In the genomic region with DNA sequence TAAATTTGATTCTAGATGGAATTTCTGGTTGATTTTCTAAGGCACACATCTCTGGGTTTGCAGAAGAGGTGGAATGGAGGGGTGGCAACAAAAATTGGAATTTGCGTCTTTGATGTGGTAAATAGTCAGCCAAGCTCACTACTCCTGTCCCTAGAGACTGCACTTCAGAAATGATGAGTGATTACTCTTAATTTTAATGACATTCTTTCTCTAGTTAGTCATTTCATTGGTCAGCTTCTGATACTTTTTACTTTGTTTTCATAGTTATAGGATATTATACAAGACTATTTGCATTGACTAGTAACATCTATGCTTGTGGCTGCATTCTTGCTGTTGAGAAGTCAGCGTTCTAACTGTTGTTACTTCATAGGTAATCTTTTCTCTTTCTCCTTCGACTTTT, we compare ENCODE assay signal across 20 cellular contexts.
DNase-seq lines count a peak whose midpoint lies in the region; ATAC-seq and TF ChIP-seq lines count a peak whose summit lies in the region.
"Had no signal": no experiment of that assay in that cellular context is flagged by ENCODE, and none has a peak within 500 bp of the region (broad histone marks: within the 10 kb centered on the region; RNA-seq: fewer than 3 reads in every experiment).

No MANE protein-coding gene starts in this region.

- no peak overlapping the region for H2AFZ ChIP-seq in SK-N-SH (ENCODE audit: low read depth)
- no peak overlapping the region for H2AFZ ChIP-seq in smooth muscle cell (ENCODE audit: low read depth)

- H3K79me2 ChIP-seq in SK-N-SH (ENCODE audit: insufficient read depth): peaks cover 36% of the 10 kb centered on the region; the same call in 1 of the 2 replicates
- H3K79me2 ChIP-seq in smooth muscle cell (ENCODE audit: low read depth): no peaks in the 10 kb centered on the region

- ATAC-seq in HG03139 (IDR thresholded peaks at IDR 0.05; ENCODE audit: unreplicated experiment): no peak
- ATAC-seq in HG03439 (IDR thresholded peaks at IDR 0.05; ENCODE audit: unreplicated experiment): no peak
- no peak for ATAC-seq in body of pancreas
- ATAC-seq in Right ventricle myocardium superior (ENCODE audit: poor library complexity): no peak
- ATAC-seq: left ventricle myocardium superior; psoas muscle; stimulated activated naive CD8-positive, alpha-beta T cell treated with anti-CD3 and anti-CD28 coated beads, Interleukin-15, amount 100 ng/mL, for 72 hours; upper lobe of right lung had no signal

- no peak for TF ChIP-seq RAD21 in SK-N-SH (IDR thresholded peaks at IDR 0.05; ENCODE audit: low read length)

- TF ChIP-seq EP300 in SK-N-SH (IDR thresholded peaks at IDR 0.05; ENCODE audit: borderline replicate concordance in 1 of 2, low read depth in 1 of 2, low read length in 1 of 2): no peak

- no peak overlapping the region for H3K4me2 ChIP-seq in SK-N-SH
- H3K4me2 ChIP-seq in smooth muscle cell: peak overlapping the region; percentile 78

- H3F3A ChIP-seq in SK-N-SH (replicated peaks; ENCODE audit: insufficient read depth) (peaks cover 30% of the 10 kb centered on the region), smooth muscle cell (ENCODE audit: low read depth) (no peaks in the 10 kb centered on the region)

- H4K20me1 ChIP-seq in SK-N-SH (ENCODE audit: insufficient read depth) (no peaks in the 10 kb centered on the region), smooth muscle cell (ENCODE audit: low read depth) (no peaks in the 10 kb centered on the region)

- no peaks in the 10 kb centered on the region for H3K9me2 ChIP-seq in SK-N-SH

- peak overlapping the region in 1 of 2 experiments; percentile 28; a peak in 1 of 4 replicates for H3K4me3 ChIP-seq in SK-N-SH (ENCODE audit: low read depth in 2 of 2, low read length in 1 of 2)
- H3K4me3 ChIP-seq in smooth muscle cell: peak overlapping the region; percentile 22
- no peak overlapping the region for H3K4me3 ChIP-seq in body of pancreas
- H3K4me3 ChIP-seq: coronary artery, psoas muscle, spleen, upper lobe of right lung had no signal

- H3K27me3 ChIP-seq in SK-N-SH (ENCODE audit: insufficient read depth): no peaks in the 10 kb centered on the region
- no peaks in the 10 kb centered on the region for H3K27me3 ChIP-seq in smooth muscle cell (ENCODE audit: low read depth)
- no peaks in the 10 kb centered on the region for H3K27me3 ChIP-seq in body of pancreas
- H3K27me3 ChIP-seq: spleen, upper lobe of right lung had no signal

- H3K36me3 ChIP-seq in SK-N-SH (replicated peaks in 1 of 2; ENCODE audit: control insufficient read depth in 1 of 2, insufficient read depth in 2 of 2, low read length in 1 of 2): peaks cover 5 to 11% of the 10 kb centered on the region in 2 experiments
- H3K36me3 ChIP-seq in smooth muscle cell (ENCODE audit: low read depth): no peaks in the 10 kb centered on the region
- H3K36me3 ChIP-seq in body of pancreas (replicated peaks in 1 of 2; ENCODE audit: insufficient read depth in 1 of 2, low read depth in 2 of 2): no peaks in the 10 kb centered on the region
- H3K36me3 ChIP-seq: spleen, upper lobe of right lung had no signal

- H3K4me1 ChIP-seq in SK-N-SH (ENCODE audit: control insufficient read depth in 1 of 2, insufficient read depth in 2 of 2, low read depth in 1 of 2, low read length in 1 of 2) (peaks cover 4 to 6% of the 10 kb centered on the region in 2 experiments; a peak in 2 of 4 replicates), smooth muscle cell (ENCODE audit: low read depth) (no peaks in the 10 kb centered on the region), body of pancreas (no peaks in the 10 kb centered on the region)
- H3K4me1 ChIP-seq: psoas muscle, spleen, upper lobe of right lung had no signal

- H3K9ac ChIP-seq in SK-N-SH (no peak overlapping the region), smooth muscle cell (ENCODE audit: low read depth) (peak overlapping the region; percentile 41)

- CTCF ChIA-PET in SK-N-SH (lab: Yijun Ruan, JAX): interaction anchor here (0.8 to 1.8 kb wide), 3 partner anchors 8 to 62 kb away, joined by 3 to 4 read pairs (median 4); no protein-coding TSS in a partner anchor

- DNase-seq in GM03348 (ENCODE audit: low spot score) (peak; percentile 28), SK-N-SH (no peak), fibroblast of gingiva (ENCODE audit: low read depth) (peak; percentile 7), smooth muscle cell (lab: John Stamatoyannopoulos, UW; ENCODE audit: unreplicated experiment) (no peak), body of pancreas (no peak), Right ventricle myocardium superior (no peak)
- DNase-seq: Calu3; KG1; left ventricle myocardium superior; NCI-H2081; NCI-H446 treated with DMSO at 0.1 percent for 48 hours; psoas muscle; RPMI8226; spleen; stimulated activated CD4-positive, alpha-beta T cell treated with anti-CD3 and anti-CD28 coated beads, Interleukin-4, amount 100 ng/mL, for 24 hours; stimulated activated naive CD8-positive, alpha-beta T cell treated with anti-CD3 and anti-CD28 coated beads, Interleukin-15, amount 100 ng/mL, for 72 hours; upper lobe of right lung had no signal

- TF ChIP-seq CTCF in SK-N-SH (IDR thresholded peaks at IDR 0.05) (no peak), smooth muscle cell (IDR thresholded peaks at IDR 0.05; ENCODE audit: borderline replicate concordance, insufficient read depth, poor library complexity, severe bottlenecking) (no peak), body of pancreas (IDR thresholded peaks at IDR 0.05) (no peak)

- no peak for TF ChIP-seq POLR2A in body of pancreas (IDR thresholded peaks at IDR 0.05)

- POLR2A ChIA-PET in SK-N-SH (lab: Yijun Ruan, JAX): no interaction called here

- intact Hi-C loops in body of pancreas (cut with DNase I) (no loop called here), Right ventricle myocardium superior (cut with DNase I) (no loop called here)

- H3K27ac ChIP-seq in SK-N-SH (ENCODE audit: low read depth in 2 of 2, low read length in 1 of 2) (peak overlapping the region; percentile 32 to 59; a peak in 3 of 4 replicates), smooth muscle cell (ENCODE audit: low read depth) (peak overlapping the region; percentile 63), body of pancreas (no peak overlapping the region)
- H3K27ac ChIP-seq: coronary artery, psoas muscle, spleen, upper lobe of right lung had no signal

- H3K9me3 ChIP-seq in SK-N-SH (no peaks in the 10 kb centered on the region; the same call in 1 of the 2 replicates), smooth muscle cell (replicated peaks; ENCODE audit: low read depth) (no peaks in the 10 kb centered on the region), body of pancreas (no peaks in the 10 kb centered on the region)
- H3K9me3 ChIP-seq: psoas muscle, upper lobe of right lung had no signal

- WGBS in SK-N-SH (ENCODE audit: low lambda C conversion rate): 72% methylated on average over 3 of the region's 3 CpGs
- WGBS in smooth muscle cell (ENCODE audit: low lambda C conversion rate): 76% methylated on average over 3 of the region's 3 CpGs
- WGBS in body of pancreas, 2 donors: 81% methylated on average over 3 of the region's 3 CpGs

TF ChIP-seq in SK-N-SH, 30 proteins besides CTCF, POLR2A, EP300 and RAD21:
- TF ChIP-seq, protein P1, sequence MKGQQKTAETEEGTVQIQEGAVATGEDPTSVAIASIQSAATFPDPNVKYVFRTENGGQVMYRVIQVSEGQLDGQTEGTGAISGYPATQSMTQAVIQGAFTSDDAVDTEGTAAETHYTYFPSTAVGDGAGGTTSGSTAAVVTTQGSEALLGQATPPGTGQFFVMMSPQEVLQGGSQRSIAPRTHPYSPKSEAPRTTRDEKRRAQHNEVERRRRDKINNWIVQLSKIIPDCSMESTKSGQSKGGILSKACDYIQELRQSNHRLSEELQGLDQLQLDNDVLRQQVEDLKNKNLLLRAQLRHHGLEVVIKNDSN (IDR thresholded peaks at IDR 0.05; ENCODE audit: borderline replicate concordance, low read depth): no peak
- TF ChIP-seq FOSL2 (IDR thresholded peaks at IDR 0.05; ENCODE audit: borderline replicate concordance, low read depth) (peak; percentile 29; the same call in 1 of the 2 replicates), JUND (IDR thresholded peaks at IDR 0.05) (peak; percentile 53)
- TF ChIP-seq, protein P2, sequence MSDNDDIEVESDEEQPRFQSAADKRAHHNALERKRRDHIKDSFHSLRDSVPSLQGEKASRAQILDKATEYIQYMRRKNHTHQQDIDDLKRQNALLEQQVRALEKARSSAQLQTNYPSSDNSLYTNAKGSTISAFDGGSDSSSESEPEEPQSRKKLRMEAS (IDR thresholded peaks at IDR 0.05; ENCODE audit: low read depth): no peak
- TF ChIP-seq, protein P3, sequence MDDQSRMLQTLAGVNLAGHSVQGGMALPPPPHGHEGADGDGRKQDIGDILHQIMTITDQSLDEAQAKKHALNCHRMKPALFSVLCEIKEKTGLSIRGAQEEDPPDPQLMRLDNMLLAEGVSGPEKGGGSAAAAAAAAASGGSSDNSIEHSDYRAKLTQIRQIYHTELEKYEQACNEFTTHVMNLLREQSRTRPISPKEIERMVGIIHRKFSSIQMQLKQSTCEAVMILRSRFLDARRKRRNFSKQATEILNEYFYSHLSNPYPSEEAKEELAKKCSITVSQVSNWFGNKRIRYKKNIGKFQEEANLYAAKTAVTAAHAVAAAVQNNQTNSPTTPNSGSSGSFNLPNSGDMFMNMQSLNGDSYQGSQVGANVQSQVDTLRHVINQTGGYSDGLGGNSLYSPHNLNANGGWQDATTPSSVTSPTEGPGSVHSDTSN (IDR thresholded peaks at IDR 0.05): peak; percentile 78

Comparison
In these comparisons a context has a peak if more than half of its experiments do, and no peak if none do; other contexts are left out.
1. DNase-seq: peak in GM03348 (single experiment) and fibroblast of gingiva (single experiment); none in SK-N-SH (single experiment), smooth muscle cell (single experiment), body of pancreas (0 of 4) and Right ventricle myocardium superior (single experiment).
2. H3K27ac ChIP-seq: peak in SK-N-SH (2 of 2) and smooth muscle cell (single experiment); none in body of pancreas (0 of 4).